1 cellular context compared by ENCODE assay signal in genomic region chr7:44548893-44549292, GRCh38.
TF ChIP-seq lines count a peak whose summit lies in the region.

No MANE protein-coding gene starts in this region.

TF ChIP-seq in HEK293, 187 proteins besides CTCF, POLR2A, EP300 and RAD21 (continued from another document):
- TF ChIP-seq ZSCAN4 (tag by site-specific recombination; IDR thresholded peaks at IDR 0.05) (no peak), SCRT1 (tag by site-specific recombination; IDR thresholded peaks at IDR 0.05; ENCODE audit: borderline replicate concordance) (no peak)
TF ChIP-seq in HEK293: peak in this region for 1.
